Comparison of ENCODE assay signal across 24 cellular contexts in the genomic region with DNA sequence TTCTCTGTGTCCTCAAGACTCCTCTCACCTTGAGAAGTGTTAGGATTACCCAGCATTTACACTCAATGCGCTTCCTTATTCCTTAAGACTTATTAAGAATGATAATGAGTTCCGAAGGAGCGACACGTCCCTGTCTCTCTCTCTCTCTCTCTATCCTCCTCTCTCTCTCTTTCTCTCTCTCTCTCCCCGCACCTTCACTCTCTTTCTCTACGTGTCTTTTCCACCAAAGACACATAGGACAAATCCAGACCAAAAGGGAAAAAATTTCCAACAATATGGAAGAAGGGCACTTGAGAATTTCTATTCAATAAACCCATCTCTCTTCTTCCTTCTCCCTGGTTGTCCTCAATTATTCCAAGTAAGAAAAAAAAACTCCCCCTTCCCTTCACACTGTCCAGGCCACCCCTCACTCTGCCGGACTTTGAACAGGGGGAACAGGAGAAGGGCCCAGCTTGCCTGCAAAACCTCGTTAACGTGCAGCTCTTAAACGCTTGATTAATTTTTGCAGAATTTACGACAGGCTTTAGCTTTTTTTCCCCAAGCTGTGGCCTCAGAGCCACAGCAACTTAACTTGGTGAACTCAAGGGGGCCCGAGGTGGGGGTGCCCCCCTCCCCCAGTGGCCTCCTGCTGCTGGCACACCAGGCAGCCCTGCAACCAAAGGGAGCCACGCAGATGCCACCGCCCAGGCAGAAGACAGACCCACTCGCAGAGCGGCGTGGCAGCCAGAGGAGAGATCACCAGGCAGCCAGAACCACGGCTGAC. TPM values are rescaled to one million over a fixed set of nuclear protein-coding genes. Genes with fewer than 3 reads are reported as not detected.
DNase-seq lines count a peak whose midpoint lies in the region; ATAC-seq and TF ChIP-seq lines count a peak whose summit lies in the region.
"Had no signal": no experiment of that assay in that cellular context is flagged by ENCODE, and none has a peak within 500 bp of the region (broad histone marks: within the 10 kb centered on the region; RNA-seq: fewer than 3 reads in every experiment).

No MANE protein-coding gene starts in this region.

- peak overlapping the region; percentile 61 to 92 (median 91) for H3K27ac ChIP-seq in stomach
- H3K27ac ChIP-seq: BLaER1 treated with 17β-estradiol and CSF1 and Interleukin-3, amounts not matched to agents 10 nM and 100 nM; body of pancreas; tibial nerve had no signal

- peak; percentile 16 to 59 for DNase-seq in NCI-H524 (lab: John Stamatoyannopoulos, UW)
- no peak for DNase-seq in NCI-H524 treated with DMSO at 0.1 percent for 48 hours (lab: John Stamatoyannopoulos, UW)
- DNase-seq in NCI-H82 (lab: John Stamatoyannopoulos, UW): peak; percentile 76
- no peak for DNase-seq in stomach
- DNase-seq in mesothelial cell of epicardium (ENCODE audit: low spot score in 2 of 2, unreplicated experiment in 2 of 2): no peak
- DNase-seq in activated naive CD8-positive, alpha-beta T cell treated with anti-CD3 and anti-CD28 coated beads, Interleukin-2, amount 50 U/mL, for 24 hours: no peak
- DNase-seq: activated B cell treated with CpG ODN at 0.5 μM for 24 hours; activated CD4-positive, alpha-beta memory T cell treated with anti-CD3 and anti-CD28 coated beads, Interleukin-2, amount 10 ng/mL, durations not matched to agents 7 days and 5 days; activated gamma-delta T cell; Karpas-422; left colon; NCI-H2029 treated with DMSO at 0.1 percent for 48 hours; NCI-H446; stimulated activated CD4-positive, alpha-beta T cell treated with anti-CD3 and anti-CD28 coated beads, Interleukin-4, amount 100 ng/mL, for 4 hours; stimulated activated naive CD8-positive, alpha-beta T cell treated with anti-CD3 and anti-CD28 coated beads, Interleukin-15, Interleukin-2, amounts not matched to agents 100 U/mL and 50 U/mL, for 24 hours had no signal

- no peak for TF ChIP-seq POLR2A in stomach (IDR thresholded peaks at IDR 0.05)

- intact Hi-C loops in stomach (cut with DNase I; ENCODE audit: low total_unique reads): loop anchor here (10.0 kb wide), 1 partner anchor 105 kb away; no protein-coding TSS in a partner anchor

- H3K9ac ChIP-seq in mucosa of stomach (ENCODE audit: low read length): peak overlapping the region; percentile 54
- H3K9ac ChIP-seq: BLaER1 treated with 17β-estradiol and CSF1 and Interleukin-3, amounts not matched to agents 10 nM and 100 nM; SK-N-SH had no signal

- H3K36me3 Mint-ChIP-seq in mesothelial cell of epicardium: no peaks in the 10 kb centered on the region
- no peaks in the 10 kb centered on the region for H3K36me3 Mint-ChIP-seq in activated naive CD8-positive, alpha-beta T cell treated with anti-CD3 and anti-CD28 coated beads, Interleukin-2, amount 50 U/mL, for 24 hours (ENCODE audit: low read depth)

- no peaks in the 10 kb centered on the region for H3K9me3 ChIP-seq in mucosa of stomach (ENCODE audit: control insufficient read depth, low read length)
- H3K9me3 ChIP-seq in stomach: no peaks in the 10 kb centered on the region
- H3K9me3 ChIP-seq: BLaER1 treated with 17β-estradiol and CSF1 and Interleukin-3, amounts not matched to agents 10 nM and 100 nM; body of pancreas; SK-N-SH; tibial nerve had no signal

- H3K9me3 Mint-ChIP-seq in mesothelial cell of epicardium: no peaks in the 10 kb centered on the region
- no peaks in the 10 kb centered on the region for H3K9me3 Mint-ChIP-seq in activated naive CD8-positive, alpha-beta T cell treated with anti-CD3 and anti-CD28 coated beads, Interleukin-2, amount 50 U/mL, for 24 hours
- H3K9me3 Mint-ChIP-seq: activated B cell treated with CpG ODN at 0.5 μM for 24 hours; activated CD4-positive, alpha-beta memory T cell treated with anti-CD3 and anti-CD28 coated beads, Interleukin-2, amount 10 ng/mL, durations not matched to agents 7 days and 5 days; endodermal cell; GM23338; neural crest cell had no signal

- H3K4me1 Mint-ChIP-seq in mesothelial cell of epicardium: peaks cover 18% of the 10 kb centered on the region
- peaks cover 8% of the 10 kb centered on the region for H3K4me1 Mint-ChIP-seq in activated naive CD8-positive, alpha-beta T cell treated with anti-CD3 and anti-CD28 coated beads, Interleukin-2, amount 50 U/mL, for 24 hours

- H3K27me3 Mint-ChIP-seq in mesothelial cell of epicardium (ENCODE audit: low read depth): peaks cover 51% of the 10 kb centered on the region
- H3K27me3 Mint-ChIP-seq in activated naive CD8-positive, alpha-beta T cell treated with anti-CD3 and anti-CD28 coated beads, Interleukin-2, amount 50 U/mL, for 24 hours: peaks cover 38% of the 10 kb centered on the region

- no peak for ATAC-seq in GM19395 (IDR thresholded peaks at IDR 0.05; ENCODE audit: unreplicated experiment)
- no peak for ATAC-seq in activated naive CD8-positive, alpha-beta T cell treated with anti-CD3 and anti-CD28 coated beads, Interleukin-2, amount 50 U/mL, for 24 hours
- ATAC-seq: stimulated activated naive CD8-positive, alpha-beta T cell treated with anti-CD3 and anti-CD28 coated beads, Interleukin-15, Interleukin-2, amounts not matched to agents 100 U/mL and 50 U/mL, for 24 hours had no signal

- H3K36me3 ChIP-seq in mucosa of stomach (ENCODE audit: control insufficient read depth, insufficient read depth, low read length) (no peaks in the 10 kb centered on the region), stomach (no peaks in the 10 kb centered on the region)
- H3K36me3 ChIP-seq: BLaER1 treated with 17β-estradiol and CSF1 and Interleukin-3, amounts not matched to agents 10 nM and 100 nM; tibial nerve had no signal

- TF ChIP-seq EP300 in stomach (IDR thresholded peaks at IDR 0.05): no peak

- H3K27me3 ChIP-seq in mucosa of stomach (ENCODE audit: control insufficient read depth, insufficient read depth, low read length) (no peaks in the 10 kb centered on the region), stomach (peaks cover 0 to 75% (median 15%) of the 10 kb centered on the region in 3 donors)
- H3K27me3 ChIP-seq: body of pancreas had no signal

- TF ChIP-seq CTCF in stomach (IDR thresholded peaks at IDR 0.05) (no peak), mesothelial cell of epicardium (IDR thresholded peaks at IDR 0.05; ENCODE audit: unreplicated experiment) (no peak)

- peaks cover 62% of the 10 kb centered on the region for H3K4me1 ChIP-seq in mucosa of stomach (ENCODE audit: control insufficient read depth, insufficient read depth, low read length)
- peaks cover 58 to 100% (median 80%) of the 10 kb centered on the region in 4 donors for H3K4me1 ChIP-seq in stomach

- H3K4me3 ChIP-seq in mucosa of stomach (ENCODE audit: low read length): no peak overlapping the region
- no peak overlapping the region for H3K4me3 ChIP-seq in stomach
- H3K4me3 ChIP-seq: BLaER1 treated with 17β-estradiol and CSF1 and Interleukin-3, amounts not matched to agents 10 nM and 100 nM; body of pancreas; GM23338; tibial nerve had no signal

- no peak overlapping the region for H3K4me3 Mint-ChIP-seq in mesothelial cell of epicardium
- H3K4me3 Mint-ChIP-seq in activated naive CD8-positive, alpha-beta T cell treated with anti-CD3 and anti-CD28 coated beads, Interleukin-2, amount 50 U/mL, for 24 hours: no peak overlapping the region
- H3K4me3 Mint-ChIP-seq: activated B cell treated with CpG ODN at 0.5 μM for 24 hours; activated CD4-positive, alpha-beta memory T cell treated with anti-CD3 and anti-CD28 coated beads, Interleukin-2, amount 10 ng/mL, durations not matched to agents 7 days and 5 days; endodermal cell; GM23338; neural crest cell had no signal

- WGBS in stomach, 5 donors: 56 to 72% (median 64%) methylated on average over 18 of the region's 18 CpGs

- H3K27ac Mint-ChIP-seq in mesothelial cell of epicardium: no peak overlapping the region
- H3K27ac Mint-ChIP-seq in activated naive CD8-positive, alpha-beta T cell treated with anti-CD3 and anti-CD28 coated beads, Interleukin-2, amount 50 U/mL, for 24 hours: no peak overlapping the region
- H3K27ac Mint-ChIP-seq: activated B cell treated with CpG ODN at 0.5 μM for 24 hours; activated CD4-positive, alpha-beta memory T cell treated with anti-CD3 and anti-CD28 coated beads, Interleukin-2, amount 10 ng/mL, durations not matched to agents 7 days and 5 days; endodermal cell; GM23338 had no signal

RNA-seq across cellular contexts. Expression of gene CASZ1, which starts 6.9 kb away (rescaled TPM):
- 100 to 1,000 TPM in 2 of 5 donors, 10 to 100 TPM in 3; 24.6 to 166 (median 66.5) TPM for total RNA-seq in stomach
- 10 to 100 TPM in 1 of 3 donors, 1 to 10 TPM in 2; 6.0 to 11.8 (median 6.5) TPM for polyA plus RNA-seq in stomach
- total RNA-seq in mesothelial cell of epicardium: 8.9 to 11.2 TPM (median 10.1 TPM) in 3 replicates

Comparison
In these comparisons a context has a peak if more than half of its experiments do, and no peak if none do; other contexts are left out.
1. DNase-seq: peak in NCI-H524 (2 of 2) and NCI-H82 (single experiment); none in NCI-H524 treated with DMSO at 0.1 percent for 48 hours (single experiment), stomach (single experiment), mesothelial cell of epicardium (0 of 2) and activated naive CD8-positive, alpha-beta T cell treated with anti-CD3 and anti-CD28 coated beads, Interleukin-2, amount 50 U/mL, for 24 hours (single experiment).